ENCODE assay signal across 1 cellular context in genomic region chr2:11213090-11213638, GRCh38.
TF ChIP-seq lines count a peak whose summit lies in the region.

No MANE protein-coding gene starts in this region.

TF ChIP-seq in IMR-90, 13 proteins besides CTCF, POLR2A, EP300 and RAD21:
- TF ChIP-seq SMC3 (IDR thresholded peaks at IDR 0.05; ENCODE audit: low read depth, low read length), result no peak
- no peak for TF ChIP-seq MAZ (IDR thresholded peaks at IDR 0.05; ENCODE audit: borderline replicate concordance, low read depth, low read length)
- TF ChIP-seq BHLHE40 (IDR thresholded peaks at IDR 0.05; ENCODE audit: low read depth, low read length), result no peak
- no peak for TF ChIP-seq ELK1 (IDR thresholded peaks at IDR 0.05; ENCODE audit: borderline replicate concordance, low read depth, low read length)
- no peak for TF ChIP-seq MXI1 (IDR thresholded peaks at IDR 0.05; ENCODE audit: borderline replicate concordance, low read depth, low read length)
- no peak for TF ChIP-seq NFE2L2 (IDR thresholded peaks at IDR 0.05; ENCODE audit: low read depth, low read length)
- no peak for TF ChIP-seq MAFK (IDR thresholded peaks at IDR 0.05; ENCODE audit: low read depth, low read length)
- TF ChIP-seq RFX5 (IDR thresholded peaks at IDR 0.05; ENCODE audit: low read depth, low read length), result no peak
